19 cellular contexts compared by ENCODE assay signal in the genomic region with DNA sequence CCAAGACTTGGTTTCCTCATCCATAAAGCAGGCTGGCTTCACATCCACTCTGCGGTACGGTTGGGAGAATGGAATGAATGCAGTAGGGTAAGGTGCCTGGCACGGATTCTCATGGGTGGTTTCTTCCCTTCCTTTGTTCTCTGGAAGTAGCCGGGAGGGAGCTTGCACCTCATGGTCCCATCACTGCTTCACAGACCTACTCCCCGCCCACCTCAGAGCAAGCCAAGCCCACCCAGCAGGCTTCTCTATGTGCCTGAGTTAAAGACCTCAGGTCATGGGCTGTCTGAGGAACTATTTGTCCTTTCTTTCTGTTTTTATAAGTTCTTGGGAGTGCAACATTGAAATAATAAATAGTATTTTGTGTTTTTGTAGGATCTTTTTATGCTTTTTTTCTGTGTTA. TPM values are rescaled to one million over a fixed set of nuclear protein-coding genes. Genes with fewer than 3 reads are reported as not detected.
DNase-seq lines count a peak whose midpoint lies in the region; ATAC-seq, FAIRE-seq and TF ChIP-seq lines count a peak whose summit lies in the region.
"Had no signal": no experiment of that assay in that cellular context is flagged by ENCODE, and none has a peak within 500 bp of the region (broad histone marks: within the 10 kb centered on the region; RNA-seq: fewer than 3 reads in every experiment).

No MANE protein-coding gene starts in this region.

- intact Hi-C loops in Caco-2 (cut with micrococcal nuclease; ENCODE audit: unreplicated experiment) = no loop called here

- H3K23me2 ChIP-seq in H1 (ENCODE audit: low read depth, low read length) = peaks cover 4% of the 10 kb centered on the region; the same call in 1 of the 2 replicates

- no peak for TF ChIP-seq RAD21 in H1 (IDR thresholded peaks at IDR 0.05 in 1 of 2, conservative IDR thresholded peaks at IDR 0.05 in 1 of 2; ENCODE audit: low read depth in 2 of 2, low read length in 2 of 2)

- H3K4me1 Mint-ChIP-seq in GM23338 (peaks cover 3% of the 10 kb centered on the region; the same call in 1 of the 3 replicates), progenitor cell of endocrine pancreas (ENCODE audit: low read depth) (no peaks in the 10 kb centered on the region), Caco-2 (ENCODE audit: low read depth, unreplicated experiment) (no peaks in the 10 kb centered on the region)

- no peak for TF ChIP-seq EP300 in H1 (IDR thresholded peaks at IDR 0.05; ENCODE audit: borderline replicate concordance in 1 of 2, low read depth in 2 of 2, low read length in 2 of 2)

- H3K27ac Mint-ChIP-seq in GM23338 = no peak overlapping the region
- H3K27ac Mint-ChIP-seq in progenitor cell of endocrine pancreas = no peak overlapping the region
- H3K27ac Mint-ChIP-seq in Caco-2 (ENCODE audit: unreplicated experiment) = no peak overlapping the region
- H3K27ac Mint-ChIP-seq: CD8-positive, alpha-beta memory T cell; HFFc6 had no signal

- 88% methylated on average over 4 of the region's 5 CpGs; no CpG with 5 or more reads in 1 of the 2 experiments for WGBS in H1 (ENCODE audit: extremely low coverage in 1 of 2, insufficient coverage in 1 of 2, insufficient read length in 1 of 2, insufficient replicate concordance in 2 of 2, low coverage in 1 of 2, low lambda C conversion rate in 2 of 2, missing lambda C conversion rate in 1 of 2), 2 experiments
- WGBS in neuronal stem cell (ENCODE audit: extremely low coverage in 2 of 2, insufficient read length in 2 of 2, insufficient replicate concordance in 1 of 2), 2 donors = no CpG with 5 or more reads among the region's 5 CpGs

- H3K27me3 Mint-ChIP-seq in GM23338 (ENCODE audit: insufficient read depth, low read depth, poor library complexity) (peaks cover 11% of the 10 kb centered on the region), progenitor cell of endocrine pancreas (peaks cover 44% of the 10 kb centered on the region), Caco-2 (ENCODE audit: insufficient read depth, unreplicated experiment) (peaks cover 17% of the 10 kb centered on the region)

- H3K4me2 ChIP-seq in GM23338 = no peak overlapping the region
- no peak overlapping the region for H3K4me2 ChIP-seq in H1 (ENCODE audit: insufficient read depth in 1 of 2, low read depth in 2 of 2, low read length in 2 of 2)
- no peak overlapping the region for H3K4me2 ChIP-seq in neuronal stem cell (ENCODE audit: insufficient read depth, low read length, poor library complexity, severe bottlenecking)
- H3K4me2 ChIP-seq: BLaER1 had no signal

- no peak for TF ChIP-seq CTCF in GM23338 (conservative IDR thresholded peaks at IDR 0.05; ENCODE audit: low read depth in 2 of 2)
- no peak for TF ChIP-seq CTCF in H1 (IDR thresholded peaks at IDR 0.05; ENCODE audit: control extremely low read depth in 1 of 3, insufficient read depth in 1 of 3, low read depth in 1 of 3, low read length in 3 of 3)
- no peak for TF ChIP-seq CTCF in progenitor cell of endocrine pancreas (IDR thresholded peaks at IDR 0.05; ENCODE audit: unreplicated experiment)
- TF ChIP-seq CTCF in Caco-2 (IDR thresholded peaks at IDR 0.05; ENCODE audit: insufficient read depth in 1 of 2, low read depth in 1 of 2, low read length in 1 of 2, severe bottlenecking in 1 of 2, unreplicated experiment in 1 of 2) = no peak

- H3K14ac ChIP-seq in H1 (ENCODE audit: insufficient read length) (no peak overlapping the region), neuronal stem cell (ENCODE audit: low read length) (no peak overlapping the region)

- no peak overlapping the region for H2AK5ac ChIP-seq in H1 (ENCODE audit: low read depth, low read length)
- no peak overlapping the region for H2AK5ac ChIP-seq in neuronal stem cell (ENCODE audit: low read depth, low read length)

- H3K9ac ChIP-seq in H1 (replicated peaks in 1 of 4; ENCODE audit: extremely low read depth in 1 of 4, low read depth in 3 of 4, low read length in 3 of 4) (no peak overlapping the region), neuronal stem cell (ENCODE audit: low read depth, low read length, poor library complexity) (no peak overlapping the region)
- H3K9ac ChIP-seq: BLaER1 had no signal

- FAIRE-seq in H1 (lab: Jason Lieb, UNC) (no peak), urothelium cell line (lab: Jason Lieb, UNC) (peak; percentile 32)
- FAIRE-seq: GM12878, GM18507 had no signal

- H3K9me3 Mint-ChIP-seq in GM23338 = peaks cover 62% of the 10 kb centered on the region
- H3K9me3 Mint-ChIP-seq in progenitor cell of endocrine pancreas (ENCODE audit: low read depth) = peaks cover 3% of the 10 kb centered on the region
- no peaks in the 10 kb centered on the region for H3K9me3 Mint-ChIP-seq in Caco-2 (ENCODE audit: unreplicated experiment)

- H3K4me3 Mint-ChIP-seq in GM23338 (no peak overlapping the region), progenitor cell of endocrine pancreas (ENCODE audit: low read depth) (no peak overlapping the region), Caco-2 (ENCODE audit: unreplicated experiment) (no peak overlapping the region)
- H3K4me3 Mint-ChIP-seq: CD8-positive, alpha-beta memory T cell; HFFc6 had no signal

- no peak overlapping the region for H4K5ac ChIP-seq in H1 (ENCODE audit: insufficient read length, low read depth, low read length)

- H4K91ac ChIP-seq in H1 (replicated peaks; ENCODE audit: insufficient read length, low read length) (no peak overlapping the region), neuronal stem cell (ENCODE audit: low read depth, low read length, poor library complexity) (no peak overlapping the region)

- no peak overlapping the region for H2BK5ac ChIP-seq in H1 (ENCODE audit: low read depth, low read length)
- no peak overlapping the region for H2BK5ac ChIP-seq in neuronal stem cell (ENCODE audit: low read length)

- H3K4me1 ChIP-seq in GM23338 (ENCODE audit: insufficient read depth) (peaks cover 4% of the 10 kb centered on the region), H1 (replicated peaks in 1 of 4; ENCODE audit: control insufficient read depth in 3 of 4, insufficient read depth in 4 of 4, low read length in 3 of 4) (peaks cover 0 to 3% (median 1%) of the 10 kb centered on the region in 4 experiments; a peak in 4 of 7 replicates), neuronal stem cell (ENCODE audit: control insufficient read depth in 2 of 2, insufficient read depth in 1 of 2, low read depth in 1 of 2, low read length in 2 of 2) (peaks cover 4 to 5% of the 10 kb centered on the region in 2 donors), Caco-2 (no peaks in the 10 kb centered on the region)
- H3K4me1 ChIP-seq: BLaER1 had no signal

- H2BK20ac ChIP-seq in H1 (ENCODE audit: low read length) = no peak overlapping the region

- no peaks in the 10 kb centered on the region for H3F3A ChIP-seq in GM23338 (replicated peaks; ENCODE audit: low read depth)

- H3K4ac ChIP-seq in H1 (replicated peaks; ENCODE audit: insufficient read length, low read depth, low read length) (no peak overlapping the region), neuronal stem cell (ENCODE audit: low read length) (no peak overlapping the region)

- TF ChIP-seq POLR2A in H1 (IDR thresholded peaks at IDR 0.05; ENCODE audit: control extremely low read depth in 1 of 2, low read depth in 2 of 2, low read length in 2 of 2) = no peak

- H3K27ac ChIP-seq in GM23338 (ENCODE audit: low read depth) = no peak overlapping the region
- no peak overlapping the region for H3K27ac ChIP-seq in H1 (ENCODE audit: low read depth, low read length)
- no peak overlapping the region for H3K27ac ChIP-seq in neuronal stem cell (replicated peaks; ENCODE audit: low read length)
- H3K27ac ChIP-seq: BLaER1 had no signal

- POLR2A ChIA-PET in H1 (lab: Charles Lee; ENCODE audit: partially characterized antibody) (no interaction called here), Caco-2 (lab: Charles Lee) (no interaction called here)

- ATAC-seq in GM23338 = no peak; the same call in 2 of the 3 replicates
- ATAC-seq: GM12878 had no signal

- DNase-seq in GM23338 (ENCODE audit: low spot score) (peak; percentile 8), H1 (ENCODE audit: low read depth in 1 of 2, low spot score in 2 of 2) (no peak), neuronal stem cell (ENCODE audit: low spot score) (no peak), urothelium cell line (ENCODE audit: low spot score) (no peak), progenitor cell of endocrine pancreas (ENCODE audit: low spot score, unreplicated experiment) (no peak), Caco-2 (no peak), RPMI8226 (no peak)
- DNase-seq: 8988T; AML-193; CD8-positive, alpha-beta memory T cell; DMS53; H7; HFFc6; KBM-7 had no signal

- CTCF ChIA-PET in H1 (lab: Charles Lee; ENCODE audit: partially characterized antibody) (interaction anchor here (1.7 kb wide), 1 partner anchor 15 kb away, joined by 3 read pairs; no protein-coding TSS in a partner anchor), Caco-2 (lab: Charles Lee) (no interaction called here)

- H3K9me2 ChIP-seq in GM23338 (ENCODE audit: insufficient read depth) = no peaks in the 10 kb centered on the region

- peak overlapping the region; percentile 43; the same call in 1 of the 2 replicates for H2AFZ ChIP-seq in GM23338
- H2AFZ ChIP-seq in H1 (ENCODE audit: low read length) = peak overlapping the region; percentile 70; the same call in 1 of the 2 replicates
- no peak overlapping the region for H2AFZ ChIP-seq in neuronal stem cell (ENCODE audit: low read length)

- H2BK120ac ChIP-seq in H1 (replicated peaks; ENCODE audit: low read depth, low read length) = no peak overlapping the region
- no peak overlapping the region for H2BK120ac ChIP-seq in neuronal stem cell (ENCODE audit: low read depth, low read length)

- H3K4me3 ChIP-seq in GM23338 (no peak overlapping the region), H1 (ENCODE audit: extremely low read depth in 1 of 4, insufficient read depth in 2 of 4, low read depth in 3 of 4, low read length in 4 of 4) (no peak overlapping the region), neuronal stem cell (ENCODE audit: low read length in 2 of 2) (no peak overlapping the region), Caco-2 (ENCODE audit: low read depth, low read length) (no peak overlapping the region)
- H3K4me3 ChIP-seq: BLaER1, GM12878 had no signal

- H4K8ac ChIP-seq in H1 (ENCODE audit: extremely low read depth, insufficient read depth, low read length) (no peak overlapping the region), neuronal stem cell (ENCODE audit: low read depth, low read length) (no peak overlapping the region)

- peaks cover 6% of the 10 kb centered on the region for H3K36me3 Mint-ChIP-seq in GM23338 (ENCODE audit: low read depth)
- no peaks in the 10 kb centered on the region for H3K36me3 Mint-ChIP-seq in progenitor cell of endocrine pancreas (ENCODE audit: insufficient read depth)
- no peaks in the 10 kb centered on the region for H3K36me3 Mint-ChIP-seq in Caco-2 (ENCODE audit: insufficient read depth, unreplicated experiment)

- BruUV-seq in Caco-2 (replicated peaks; lab: Mats Ljungman, UMichigan) = no TSS peak

- no peak overlapping the region for H2BK12ac ChIP-seq in H1 (ENCODE audit: low read depth, low read length)
- no peak overlapping the region for H2BK12ac ChIP-seq in neuronal stem cell (ENCODE audit: low read length)

- H3K36me3 ChIP-seq in GM23338 (ENCODE audit: insufficient read depth) (no peaks in the 10 kb centered on the region), H1 (ENCODE audit: control insufficient read depth in 2 of 4, insufficient read depth in 4 of 4, low read length in 3 of 4) (no peaks in the 10 kb centered on the region), neuronal stem cell (replicated peaks in 1 of 2; ENCODE audit: control insufficient read depth in 2 of 2, insufficient read depth in 2 of 2, low read length in 2 of 2) (no peaks in the 10 kb centered on the region), Caco-2 (ENCODE audit: control insufficient read depth, insufficient read depth, low read length) (no peaks in the 10 kb centered on the region)
- H3K36me3 ChIP-seq: BLaER1 had no signal

- H3K23ac ChIP-seq in H1 (ENCODE audit: insufficient read length) (no peak overlapping the region), neuronal stem cell (ENCODE audit: low read depth, low read length, poor library complexity) (no peak overlapping the region)

- no peaks in the 10 kb centered on the region for H4K20me1 ChIP-seq in GM23338 (replicated peaks; ENCODE audit: insufficient read depth)
- no peaks in the 10 kb centered on the region for H4K20me1 ChIP-seq in H1 (replicated peaks in 1 of 2; ENCODE audit: control insufficient read depth in 1 of 2, insufficient read depth in 2 of 2, low read length in 2 of 2)
- H4K20me1 ChIP-seq: BLaER1 had no signal

- H3K18ac ChIP-seq in H1 (ENCODE audit: extremely low read depth, low read length) (no peak overlapping the region), neuronal stem cell (ENCODE audit: low read length) (peak overlapping the region; percentile 1)

- no peak overlapping the region for H2BK15ac ChIP-seq in H1 (ENCODE audit: low read length)
- no peak overlapping the region for H2BK15ac ChIP-seq in neuronal stem cell (ENCODE audit: low read length)

- H3K79me2 ChIP-seq in GM23338 (replicated peaks; ENCODE audit: insufficient read depth) (no peaks in the 10 kb centered on the region), H1 (ENCODE audit: control insufficient read depth in 1 of 2, insufficient read depth in 2 of 2, low read length in 2 of 2) (no peaks in the 10 kb centered on the region)

- H3K79me1 ChIP-seq in H1 (ENCODE audit: low read depth, low read length) = no peaks in the 10 kb centered on the region
- H3K79me1 ChIP-seq in neuronal stem cell (ENCODE audit: low read depth, low read length) = no peaks in the 10 kb centered on the region

- H3K56ac ChIP-seq in H1 (replicated peaks; ENCODE audit: insufficient read length, low read depth, low read length) = no peak overlapping the region

- H3K9me3 ChIP-seq in H1 (ENCODE audit: insufficient read depth in 2 of 2, low read depth in 1 of 2, low read length in 1 of 2) = peaks cover 0 to 8% of the 10 kb centered on the region in 2 experiments; a peak in 2 of 4 replicates
- peaks cover 0 to 11% of the 10 kb centered on the region in 2 donors for H3K9me3 ChIP-seq in neuronal stem cell (replicated peaks in 1 of 2; ENCODE audit: control insufficient read depth in 2 of 2, insufficient read depth in 1 of 2, low read depth in 1 of 2, low read length in 2 of 2)
- H3K9me3 ChIP-seq in Caco-2 = no peaks in the 10 kb centered on the region

- H3K27me3 ChIP-seq in GM23338 (ENCODE audit: insufficient read depth) = peaks cover 17% of the 10 kb centered on the region
- H3K27me3 ChIP-seq in H1 (replicated peaks in 1 of 4; ENCODE audit: control insufficient read depth in 3 of 4, extremely low read depth in 1 of 4, insufficient read depth in 3 of 4, low read length in 3 of 4) = peaks cover 5 to 17% (median 9%) of the 10 kb centered on the region in 4 experiments; a peak in 6 of 7 replicates
- H3K27me3 ChIP-seq in neuronal stem cell (ENCODE audit: control insufficient read depth in 3 of 3, insufficient read depth in 3 of 3, low read depth in 1 of 3, low read length in 3 of 3) = peaks cover 0 to 20% (median 3%) of the 10 kb centered on the region in 3 experiments
- no peaks in the 10 kb centered on the region for H3K27me3 ChIP-seq in Caco-2 (replicated peaks; ENCODE audit: control insufficient read depth, insufficient read depth, low read length)
- H3K27me3 ChIP-seq: BLaER1 had no signal

RNA-seq across cellular contexts. Expression of a gene that starts 3.5 kb away (rescaled TPM):
- total RNA-seq in GM23338 (2014; rRNA removed; shearing (Covaris generic)) = not detected in 2 replicates
- 0.45 and 0.50 TPM in 2 replicates for polyA plus RNA-seq in GM23338 (2016; fragmentation: Nextera tagmentation; extraction: Ambion mirVana)
- not detected in 2 replicates for total RNA-seq in H1 (2021; fragmentation: NEBNext Ultra II Directional; extraction: Animal tissue kit (Norgen Biotek cat#: 25700))
- 0.50 and 0.91 TPM in 2 replicates for polyA plus RNA-seq in H1 (2011; rRNA removed)
- 0.52 TPM for polyA plus RNA-seq in H1 (2011; cell fraction: cytosol; rRNA removed)
- polyA plus RNA-seq in H1 (2011; cell fraction: nucleus; rRNA removed) = 2.6 TPM
- polyA plus RNA-seq in H1 (2012, experiment 1 of 2) = 0.40 to 0.93 TPM (median 0.68 TPM) in 4 replicates
- not detected for polyA plus RNA-seq in H1 (2012, experiment 2 of 2)
- polyA plus RNA-seq in H1 (2013, experiment 1 of 2) = 0.04 TPM
- polyA plus RNA-seq in H1 (2013, experiment 2 of 2) = 0.09 TPM
- polyA minus RNA-seq in H1 (2011; rRNA and poly(A)+ RNA removed) = not detected in 2 replicates
- not detected for polyA minus RNA-seq in H1 (2011; cell fraction: cytosol; rRNA and poly(A)+ RNA removed)
- polyA minus RNA-seq in H1 (2011; cell fraction: nucleus; rRNA and poly(A)+ RNA removed) = 3.4 TPM
- not detected for polyA plus RNA-seq in neuronal stem cell (2013, experiment 1 of 2)
- not detected for polyA plus RNA-seq in neuronal stem cell (2013, experiment 2 of 2)
- total RNA-seq in progenitor cell of endocrine pancreas = not detected in 2 replicates
- not detected in 2 replicates for total RNA-seq in Caco-2 (2022)
- total RNA-seq: CD8-positive, alpha-beta memory T cell; Daoy; G401; GM12878; H7; HFFc6 had no signal
- polyA plus RNA-seq: CD8-positive, alpha-beta memory T cell; GM12878 had no signal

RNA-seq across cellular contexts. Expression of a gene that starts 48.9 kb away (rescaled TPM):
- total RNA-seq in GM23338 (2014; rRNA removed; shearing (Covaris generic)) = not detected in 2 replicates
- polyA plus RNA-seq in GM23338 (2016; fragmentation: Nextera tagmentation; extraction: Ambion mirVana) (not detected in 2 replicates), H1 (2011; rRNA removed) (not detected in 2 replicates)
- not detected in 2 replicates for total RNA-seq in H1 (2021; fragmentation: NEBNext Ultra II Directional; extraction: Animal tissue kit (Norgen Biotek cat#: 25700))
- not detected for polyA plus RNA-seq in H1 (2011; cell fraction: cytosol; rRNA removed)
- not detected for polyA plus RNA-seq in H1 (2011; cell fraction: nucleus; rRNA removed)
- not detected in 4 replicates for polyA plus RNA-seq in H1 (2012, experiment 1 of 2)
- polyA plus RNA-seq in H1 (2012, experiment 2 of 2) = not detected
- not detected for polyA plus RNA-seq in H1 (2013, experiment 1 of 2)
- polyA plus RNA-seq in H1 (2013, experiment 2 of 2) = not detected
- polyA minus RNA-seq in H1 (2011; rRNA and poly(A)+ RNA removed) = not detected in 2 replicates
- polyA minus RNA-seq in H1 (2011; cell fraction: cytosol; rRNA and poly(A)+ RNA removed) = not detected
- polyA minus RNA-seq in H1 (2011; cell fraction: nucleus; rRNA and poly(A)+ RNA removed) = not detected
- polyA plus RNA-seq in neuronal stem cell (2013, experiment 1 of 2) = not detected
- 0.08 TPM for polyA plus RNA-seq in neuronal stem cell (2013, experiment 2 of 2)
- total RNA-seq in progenitor cell of endocrine pancreas (0.16 TPM in 1 of 2 replicates, not detected in the other), Caco-2 (2022) (not detected in 2 replicates)
- total RNA-seq: CD8-positive, alpha-beta memory T cell; G401; GM12878; H7; HFFc6 had no signal
- polyA plus RNA-seq: CD8-positive, alpha-beta memory T cell had no signal
